8 cellular contexts compared by ENCODE assay signal in genomic region chr12:98397323-98398105, GRCh38.
A peak's percentile ranks its signal among the peaks of the same experiment; 100 is the strongest.
DNase-seq lines count a peak whose midpoint lies in the region; ATAC-seq and TF ChIP-seq lines count a peak whose summit lies in the region.

No MANE protein-coding gene starts in this region.

- no peaks in the 10 kb centered on the region for H3K27me3 ChIP-seq in HAP-1 (ENCODE audit: low read depth)
- H3K27me3 ChIP-seq in testis, result no peaks in the 10 kb centered on the region

- intact Hi-C loops in testis (cut with DNase I; ENCODE audit: low total_unique reads), result no loop called here

- peaks cover 6% of the 10 kb centered on the region; the same call in 1 of the 2 replicates for H3K4me1 ChIP-seq in HAP-1
- no peaks in the 10 kb centered on the region for H3K4me1 ChIP-seq in testis

- peak in 2 of 3 donors; percentile 29 to 52 for TF ChIP-seq CTCF in omental fat pad (IDR thresholded peaks at IDR 0.05)
- peak; percentile 86 to 91 (median 90) for TF ChIP-seq CTCF in testis (IDR thresholded peaks at IDR 0.05)

- H3K9me3 ChIP-seq in HAP-1 (no peaks in the 10 kb centered on the region), testis (no peaks in the 10 kb centered on the region)

- ATAC-seq in omental fat pad (ENCODE audit: low FRiP score), result peak; percentile 94

- no peak overlapping the region for H3K27ac ChIP-seq in testis

- H3K36me3 ChIP-seq in HAP-1 (replicated peaks), result no peaks in the 10 kb centered on the region
- no peaks in the 10 kb centered on the region for H3K36me3 ChIP-seq in testis (ENCODE audit: low read depth, missing control alignments)

- in situ Hi-C loops in HAP-1 (cut with MboI; ENCODE audit: low sequenced_read_pairs), result loop anchor here (25.0 kb wide), 1 partner anchor 1410 kb away; no protein-coding TSS in a partner anchor

- 10 to 17% methylated on average over 33 of the region's 33 CpGs for WGBS in testis, 2 donors

- H3K4me3 ChIP-seq in HAP-1 (peak overlapping the region; percentile 8; the same call in 1 of the 2 replicates), testis (peak overlapping the region; percentile 22 to 40)

- TF ChIP-seq POLR2A in testis (IDR thresholded peaks at IDR 0.05), result no peak

- DNase-seq in GDM1 (lab: John Stamatoyannopoulos, UW), result peak; percentile 61
- peak; percentile 74 to 87 for DNase-seq in HAP-1 (ENCODE audit: low spot score in 2 of 2)
- DNase-seq in LoVo (ENCODE audit: low spot score), result peak; percentile 87
- DNase-seq in SHP77 treated with DMSO at 0.1 percent for 48 hours (lab: John Stamatoyannopoulos, UW), result peak; percentile 87
- DNase-seq in activated naive CD4-positive, alpha-beta T cell (lab: John Stamatoyannopoulos, UW), result peak; percentile 54 to 71 (median 64)
- DNase-seq in globus pallidus (ENCODE audit: low spot score), result peak; percentile 74
- peak; percentile 60 for DNase-seq in omental fat pad (ENCODE audit: low spot score)
- peak; percentile 90 for DNase-seq in testis
